Comparison of ENCODE assay signal across 9 cellular contexts in the genomic region with DNA sequence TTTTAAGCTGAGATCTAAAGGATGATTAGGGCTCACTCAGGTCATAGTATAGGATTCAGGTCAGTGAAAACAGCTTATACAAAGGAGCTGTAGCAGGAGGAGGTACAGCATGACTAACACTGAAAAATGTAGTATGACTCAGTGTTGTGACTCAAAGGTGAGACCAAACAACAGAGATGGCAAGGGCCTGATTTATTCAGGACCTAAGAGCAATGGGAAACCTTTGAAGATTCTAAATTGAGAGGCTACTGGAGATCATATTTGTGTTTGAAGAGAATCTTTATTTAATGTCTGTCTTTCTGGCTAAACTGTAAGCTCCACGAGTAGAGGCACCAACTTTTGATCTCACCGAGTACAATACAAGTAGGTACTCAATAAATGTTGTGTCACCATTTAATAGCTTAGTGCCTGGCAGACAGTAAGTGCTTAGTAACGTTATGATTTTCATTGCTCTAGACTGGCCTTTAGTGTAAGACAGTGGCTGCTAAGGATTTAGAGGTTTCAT. TPM values are rescaled to one million over a fixed set of nuclear protein-coding genes. Genes with fewer than 3 reads are reported as not detected.
A peak's percentile ranks its signal among the peaks of the same experiment; 100 is the strongest.
DNase-seq lines count a peak whose midpoint lies in the region; TF ChIP-seq lines count a peak whose summit lies in the region.
"Had no signal": no experiment of that assay in that cellular context is flagged by ENCODE, and none has a peak within 500 bp of the region (broad histone marks: within the 10 kb centered on the region; RNA-seq: fewer than 3 reads in every experiment).

No MANE protein-coding gene starts in this region.

- CTCF ChIA-PET in HEK293T (lab: Yijun Ruan, JAX): interaction anchor here (0.8 to 0.9 kb wide), 2 partner anchors 11 to 70 kb away, joined by 3 read pairs; no protein-coding TSS in a partner anchor

- H3K4me3 Mint-ChIP-seq in activated CD4-positive, alpha-beta T cell treated with anti-CD3 and anti-CD28 coated beads, Interleukin-2, amount 10 ng/mL, durations not matched to agents 24 days and 14 days: no peak overlapping the region
- H3K4me3 Mint-ChIP-seq: memory B cell had no signal

- H3K4me1 Mint-ChIP-seq in activated CD4-positive, alpha-beta T cell treated with anti-CD3 and anti-CD28 coated beads, Interleukin-2, amount 10 ng/mL, durations not matched to agents 24 days and 14 days: no peaks in the 10 kb centered on the region
- H3K4me1 Mint-ChIP-seq: memory B cell had no signal

- H3K36me3 Mint-ChIP-seq in activated CD4-positive, alpha-beta T cell treated with anti-CD3 and anti-CD28 coated beads, Interleukin-2, amount 10 ng/mL, durations not matched to agents 24 days and 14 days (ENCODE audit: low read depth): no peaks in the 10 kb centered on the region
- H3K36me3 Mint-ChIP-seq: memory B cell had no signal

- POLR2A ChIA-PET in HEK293T (lab: Yijun Ruan, JAX): no interaction called here

- no peak overlapping the region for H3K27ac Mint-ChIP-seq in activated CD4-positive, alpha-beta T cell treated with anti-CD3 and anti-CD28 coated beads, Interleukin-2, amount 10 ng/mL, durations not matched to agents 24 days and 14 days
- H3K27ac Mint-ChIP-seq: memory B cell had no signal

- no peaks in the 10 kb centered on the region for H3K9me3 Mint-ChIP-seq in activated CD4-positive, alpha-beta T cell treated with anti-CD3 and anti-CD28 coated beads, Interleukin-2, amount 10 ng/mL, durations not matched to agents 24 days and 14 days
- H3K9me3 Mint-ChIP-seq: memory B cell had no signal

- DNase-seq in EH (ENCODE audit: low read depth) (peak; percentile 51), HEK293T (ENCODE audit: extremely low spot score) (peak; percentile 30), RPMI7951 (ENCODE audit: low read depth) (peak; percentile 81), kidney glomerular epithelial cell (lab: John Stamatoyannopoulos, UW) (peak; percentile 87), SKM-1 (lab: John Stamatoyannopoulos, UW; ENCODE audit: unreplicated experiment) (no peak), medulla oblongata (ENCODE audit: extremely low spot score) (no peak), NCI-H187 treated with DMSO at 0.1 percent for 48 hours (lab: John Stamatoyannopoulos, UW) (no peak)
- DNase-seq in activated CD4-positive, alpha-beta T cell treated with anti-CD3 and anti-CD28 coated beads, Interleukin-2, amount 10 ng/mL, durations not matched to agents 24 days and 14 days: no peak

- H3K27me3 Mint-ChIP-seq in activated CD4-positive, alpha-beta T cell treated with anti-CD3 and anti-CD28 coated beads, Interleukin-2, amount 10 ng/mL, durations not matched to agents 24 days and 14 days: peaks cover 2% of the 10 kb centered on the region

- intact Hi-C loops in activated CD4-positive, alpha-beta T cell treated with anti-CD3 and anti-CD28 coated beads, Interleukin-2, amount 10 ng/mL, durations not matched to agents 24 days and 14 days (cut with micrococcal nuclease): no loop called here

TF ChIP-seq in HEK293T, 16 proteins besides CTCF, POLR2A, EP300 and RAD21:
- TF ChIP-seq L3MBTL2 (conservative IDR thresholded peaks at IDR 0.05): no peak
- TF ChIP-seq ELF4 (IDR thresholded peaks at IDR 0.05): no peak
- TF ChIP-seq NFRKB (IDR thresholded peaks at IDR 0.05): no peak
- no peak for TF ChIP-seq SUZ12 (IDR thresholded peaks at IDR 0.05)
- TF ChIP-seq ARNT (IDR thresholded peaks at IDR 0.05): no peak
- no peak for TF ChIP-seq FOXM1 (IDR thresholded peaks at IDR 0.05; ENCODE audit: borderline replicate concordance)
- no peak for TF ChIP-seq PKNOX1 (IDR thresholded peaks at IDR 0.05)
- no peak for TF ChIP-seq FOXK2 (IDR thresholded peaks at IDR 0.05)
- TF ChIP-seq TARDBP (IDR thresholded peaks at IDR 0.05): no peak
- TF ChIP-seq FOXA1 (IDR thresholded peaks at IDR 0.05): no peak
- TF ChIP-seq CTBP1 (IDR thresholded peaks at IDR 0.05; ENCODE audit: borderline replicate concordance): no peak
- TF ChIP-seq SP1 (IDR thresholded peaks at IDR 0.05): no peak
- no peak for TF ChIP-seq ZNF384 (IDR thresholded peaks at IDR 0.05)
- TF ChIP-seq HDGF (IDR thresholded peaks at IDR 0.05; ENCODE audit: borderline replicate concordance): no peak
- no peak for TF ChIP-seq BHLHE40 (IDR thresholded peaks at IDR 0.05; ENCODE audit: borderline replicate concordance)
- no peak for TF ChIP-seq LEF1 (IDR thresholded peaks at IDR 0.05; ENCODE audit: borderline replicate concordance)

RNA-seq across cellular contexts. Expression of gene PRKAA2, which starts 43.5 kb away (rescaled TPM):
- total RNA-seq in RPMI7951 (2014; rRNA removed; shearing (Covaris generic)): 0.84 and 0.88 TPM in 2 replicates
- not detected in 2 replicates for total RNA-seq in activated CD4-positive, alpha-beta T cell treated with anti-CD3 and anti-CD28 coated beads, Interleukin-2, amount 10 ng/mL, durations not matched to agents 24 days and 14 days

Comparison
In these comparisons a context has a peak if more than half of its experiments do, and no peak if none do; other contexts are left out.
1. DNase-seq: peak in EH (single experiment), HEK293T (single experiment), RPMI7951 (single experiment) and kidney glomerular epithelial cell (single experiment); none in SKM-1 (single experiment), activated CD4-positive, alpha-beta T cell treated with anti-CD3 and anti-CD28 coated beads, Interleukin-2, amount 10 ng/mL, durations not matched to agents 24 days and 14 days (single experiment), medulla oblongata (single experiment) and NCI-H187 treated with DMSO at 0.1 percent for 48 hours (single experiment).